21 cellular contexts compared by ENCODE assay signal in the genomic region with DNA sequence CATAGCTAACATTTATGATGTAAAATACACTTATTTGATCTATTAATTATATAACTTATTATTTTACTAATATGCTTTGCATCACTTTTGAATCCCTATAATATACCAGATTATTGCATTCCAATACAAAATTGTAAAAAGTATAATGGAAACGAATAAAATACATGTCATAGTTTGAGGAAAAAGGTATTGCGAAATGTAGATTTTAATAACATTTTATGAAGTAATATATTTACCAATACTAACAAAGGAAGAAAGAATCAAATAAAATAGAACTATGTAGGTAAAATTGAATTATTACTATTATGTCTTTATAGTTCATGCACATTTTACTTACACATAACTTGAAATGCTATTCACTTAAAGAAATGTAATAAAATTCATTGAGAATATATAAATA.
"Had no signal": no experiment of that assay in that cellular context is flagged by ENCODE, and none has a peak within 500 bp of the region (broad histone marks: within the 10 kb centered on the region; RNA-seq: fewer than 3 reads in every experiment).

No MANE protein-coding gene starts in this region.

- H3K4me2 ChIP-seq: SK-N-SH had no signal

- FAIRE-seq: RCC 7860 had no signal

- H3K27me3 Mint-ChIP-seq: IgD-negative memory B cell had no signal

- H3K9me3 ChIP-seq: SK-N-SH had no signal

- H3K9ac ChIP-seq: SK-N-SH had no signal

- H3K4me3 Mint-ChIP-seq: IgD-negative memory B cell had no signal

- H3K27ac Mint-ChIP-seq: IgD-negative memory B cell had no signal

- DNase-seq: KBM-7, MV-4-11, NCI-H1048, NCI-H1105, NCI-H1417, NCI-H1436 treated with DMSO at 0.1 percent for 48 hours, NCI-H1694, NCI-H187 treated with DMSO at 0.1 percent for 48 hours, NCI-H2029 treated with DMSO at 0.1 percent for 48 hours, NCI-H2171 treated with DMSO at 0.1 percent for 48 hours, NCI-H345, NCI-H446 treated with DMSO at 0.1 percent for 48 hours, NCI-H510A treated with DMSO at 0.1 percent for 48 hours, NCI-H526 treated with DMSO at 0.1 percent for 48 hours, NCI-H774, RPMI8226, SHP77, SK-N-SH, SW 1271 had no signal

- H3K4me1 Mint-ChIP-seq: IgD-negative memory B cell had no signal
